In the genomic region with DNA sequence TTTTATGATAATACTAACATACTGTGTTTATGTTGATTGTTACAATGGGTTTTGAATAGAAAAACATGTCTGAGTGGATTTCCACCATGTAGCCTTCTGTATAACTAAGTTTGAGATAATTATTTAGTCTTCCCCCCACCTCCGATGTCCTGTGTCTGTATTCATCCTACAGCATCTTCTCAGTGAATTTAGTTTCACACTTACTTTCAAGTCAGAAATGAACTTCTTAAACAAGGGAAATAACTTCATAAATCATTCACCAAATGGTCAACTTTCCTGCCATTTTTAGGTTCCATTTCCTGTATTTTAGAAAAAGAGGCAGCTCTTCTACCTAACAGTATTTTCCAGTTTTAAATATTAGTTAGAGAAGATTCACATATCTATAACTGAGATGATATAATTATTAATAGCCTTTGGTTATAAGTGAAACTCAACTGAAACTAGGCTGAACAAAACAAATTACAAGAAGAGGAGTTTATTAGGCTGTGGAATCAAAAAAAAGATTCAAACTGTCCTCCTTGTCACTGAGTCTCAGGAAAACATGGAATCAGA, we compare ENCODE assay signal across 1 cellular context.
TF ChIP-seq lines count a peak whose summit lies in the region.

No MANE protein-coding gene starts in this region.

TF ChIP-seq in IMR-90, 13 proteins besides CTCF, POLR2A, EP300 and RAD21 (continued from another document):
- TF ChIP-seq, protein P1, sequence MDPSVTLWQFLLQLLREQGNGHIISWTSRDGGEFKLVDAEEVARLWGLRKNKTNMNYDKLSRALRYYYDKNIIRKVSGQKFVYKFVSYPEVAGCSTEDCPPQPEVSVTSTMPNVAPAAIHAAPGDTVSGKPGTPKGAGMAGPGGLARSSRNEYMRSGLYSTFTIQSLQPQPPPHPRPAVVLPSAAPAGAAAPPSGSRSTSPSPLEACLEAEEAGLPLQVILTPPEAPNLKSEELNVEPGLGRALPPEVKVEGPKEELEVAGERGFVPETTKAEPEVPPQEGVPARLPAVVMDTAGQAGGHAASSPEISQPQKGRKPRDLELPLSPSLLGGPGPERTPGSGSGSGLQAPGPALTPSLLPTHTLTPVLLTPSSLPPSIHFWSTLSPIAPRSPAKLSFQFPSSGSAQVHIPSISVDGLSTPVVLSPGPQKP (IDR thresholded peaks at IDR 0.05; ENCODE audit: borderline replicate concordance, low read depth, low read length), result no peak
- no peak for TF ChIP-seq NFE2L2 (IDR thresholded peaks at IDR 0.05; ENCODE audit: low read depth, low read length)
- TF ChIP-seq BHLHE40 (IDR thresholded peaks at IDR 0.05; ENCODE audit: low read depth, low read length), result no peak
- no peak for TF ChIP-seq SMC3 (IDR thresholded peaks at IDR 0.05; ENCODE audit: low read depth, low read length)
